In the genomic region with DNA sequence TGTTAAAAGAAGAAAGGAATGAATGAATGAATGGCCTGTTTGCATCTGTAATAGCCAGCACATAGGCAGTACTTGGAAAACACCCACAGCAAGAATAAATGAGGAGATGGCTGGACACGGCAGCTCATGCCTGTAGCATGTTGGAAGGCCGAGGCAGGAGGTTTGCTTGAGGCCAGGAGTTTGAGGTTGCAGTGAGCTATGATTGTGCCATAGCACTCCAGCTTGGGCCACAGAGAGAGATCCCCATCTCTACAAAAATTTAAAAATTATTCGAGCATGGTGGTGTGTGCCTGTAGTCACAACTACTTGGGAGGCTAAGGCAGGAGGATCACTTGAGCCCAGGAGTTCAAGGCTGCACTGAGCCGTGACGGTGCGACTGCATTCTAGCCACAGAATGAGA, we compare ENCODE assay signal across 10 cellular contexts. TPM values are rescaled to one million over a fixed set of nuclear protein-coding genes. Genes with fewer than 3 reads are reported as not detected.
A peak's percentile ranks its signal among the peaks of the same experiment; 100 is the strongest.
DNase-seq lines count a peak whose midpoint lies in the region; ATAC-seq and TF ChIP-seq lines count a peak whose summit lies in the region.
"Had no signal": no experiment of that assay in that cellular context is flagged by ENCODE, and none has a peak within 500 bp of the region (broad histone marks: within the 10 kb centered on the region; RNA-seq: fewer than 3 reads in every experiment).

No MANE protein-coding gene starts in this region.

- no peaks in the 10 kb centered on the region for H3K27me3 ChIP-seq in lower lobe of right lung (ENCODE audit: low read depth)
- H3K27me3 ChIP-seq in thymus (ENCODE audit: control insufficient read depth, insufficient read depth) = no peaks in the 10 kb centered on the region

- no peaks in the 10 kb centered on the region for H3K27me3 Mint-ChIP-seq in activated CD4-positive, alpha-beta T cell treated with anti-CD3 and anti-CD28 coated beads, Interleukin-2, amount 10 ng/mL, durations not matched to agents 7 days and 5 days

- intact Hi-C loops in lower lobe of right lung (cut with DNase I) = no loop called here

- H3K27ac ChIP-seq in angular gyrus (ENCODE audit: low read depth, low read length) (peak overlapping the region; percentile 45), lower lobe of right lung (peak overlapping the region; percentile 91), thymus (ENCODE audit: low read depth) (peak overlapping the region; percentile 84)

- no peak overlapping the region for H3K4me3 ChIP-seq in lower lobe of right lung
- H3K4me3 ChIP-seq in thymus (ENCODE audit: low read length) = no peak overlapping the region

- H3K9me3 ChIP-seq in lower lobe of right lung = no peaks in the 10 kb centered on the region
- H3K9me3 ChIP-seq in thymus (ENCODE audit: control insufficient read depth) = no peaks in the 10 kb centered on the region

- 99% methylated on average over 6 of the region's 6 CpGs for WGBS in thymus

- peaks cover 87% of the 10 kb centered on the region for H3K4me1 Mint-ChIP-seq in activated CD4-positive, alpha-beta T cell treated with anti-CD3 and anti-CD28 coated beads, Interleukin-2, amount 10 ng/mL, durations not matched to agents 7 days and 5 days

- DNase-seq in activated CD4-positive, alpha-beta T cell treated with anti-CD3 and anti-CD28 coated beads, Interleukin-2, amount 10 ng/mL, durations not matched to agents 7 days and 5 days = no peak
- no peak for DNase-seq in activated CD4-positive, alpha-beta T cell treated with anti-CD3 and anti-CD28 coated beads for 1 hour
- DNase-seq in lower lobe of right lung (no peak), NCI-H187 treated with DMSO at 0.1 percent for 48 hours (lab: John Stamatoyannopoulos, UW) (no peak), NCI-H1694 treated with DMSO at 0.1 percent for 48 hours (lab: John Stamatoyannopoulos, UW) (no peak), NCI-H2171 (lab: John Stamatoyannopoulos, UW) (no peak)
- DNase-seq: effector CD8-positive, alpha-beta T cell; NCI-H146 had no signal

- peak overlapping the region; percentile 48 for H3K4me3 Mint-ChIP-seq in activated CD4-positive, alpha-beta T cell treated with anti-CD3 and anti-CD28 coated beads, Interleukin-2, amount 10 ng/mL, durations not matched to agents 7 days and 5 days

- H3K36me3 ChIP-seq in lower lobe of right lung = peaks cover 5% of the 10 kb centered on the region
- no peaks in the 10 kb centered on the region for H3K36me3 ChIP-seq in thymus (ENCODE audit: control insufficient read depth, insufficient read depth)

- peak overlapping the region; percentile 85 for H3K27ac Mint-ChIP-seq in activated CD4-positive, alpha-beta T cell treated with anti-CD3 and anti-CD28 coated beads, Interleukin-2, amount 10 ng/mL, durations not matched to agents 7 days and 5 days

- peaks cover 3% of the 10 kb centered on the region for H3K9me3 Mint-ChIP-seq in activated CD4-positive, alpha-beta T cell treated with anti-CD3 and anti-CD28 coated beads, Interleukin-2, amount 10 ng/mL, durations not matched to agents 7 days and 5 days

- TF ChIP-seq CTCF in lower lobe of right lung (IDR thresholded peaks at IDR 0.05) = no peak

- no peak for ATAC-seq in lower lobe of right lung

- CTCF ChIA-PET in activated CD4-positive, alpha-beta T cell treated with anti-CD3 and anti-CD28 coated beads, Interleukin-2, amount 10 ng/mL, durations not matched to agents 7 days and 5 days (lab: Charles Lee) = interaction anchor here (1.0 to 2.1 kb wide), 2 partner anchors 8 to 91 kb away, joined by 3 to 6 read pairs; no protein-coding TSS in a partner anchor

- H3K4me1 ChIP-seq in lower lobe of right lung = peaks cover 92% of the 10 kb centered on the region
- H3K4me1 ChIP-seq in thymus (ENCODE audit: control insufficient read depth, insufficient read depth, low read length) = peaks cover 5% of the 10 kb centered on the region

- peaks cover 76% of the 10 kb centered on the region for H3K36me3 Mint-ChIP-seq in activated CD4-positive, alpha-beta T cell treated with anti-CD3 and anti-CD28 coated beads, Interleukin-2, amount 10 ng/mL, durations not matched to agents 7 days and 5 days (ENCODE audit: low read depth)

- POLR2A ChIA-PET in activated CD4-positive, alpha-beta T cell treated with anti-CD3 and anti-CD28 coated beads, Interleukin-2, amount 10 ng/mL, durations not matched to agents 7 days and 5 days (lab: Charles Lee) = interaction anchor here (0.5 kb wide), 1 partner anchor 48 kb away, joined by 4 read pairs; no protein-coding TSS in a partner anchor

RNA-seq across cellular contexts. Expression of gene IL4R, which starts 12.5 kb away (rescaled TPM):
- total RNA-seq in activated CD4-positive, alpha-beta T cell treated with anti-CD3 and anti-CD28 coated beads, Interleukin-2, amount 10 ng/mL, durations not matched to agents 7 days and 5 days = 100 to 1,000 TPM; 242 to 262 TPM
- total RNA-seq in lower lobe of right lung = 143 TPM
- 36.8 TPM for polyA plus RNA-seq in thymus

RNA-seq across cellular contexts. Expression of gene NSMCE1, which starts 57.7 kb away (rescaled TPM):
- 100 to 1,000 TPM in 1 of 2 experiments, 10 to 100 TPM in 1; 95.8 to 106 TPM for total RNA-seq in activated CD4-positive, alpha-beta T cell treated with anti-CD3 and anti-CD28 coated beads, Interleukin-2, amount 10 ng/mL, durations not matched to agents 7 days and 5 days
- total RNA-seq in lower lobe of right lung = 53.0 TPM
- 69.5 TPM for polyA plus RNA-seq in thymus
